ENCODE assay signal across 12 cellular contexts in the genomic region with DNA sequence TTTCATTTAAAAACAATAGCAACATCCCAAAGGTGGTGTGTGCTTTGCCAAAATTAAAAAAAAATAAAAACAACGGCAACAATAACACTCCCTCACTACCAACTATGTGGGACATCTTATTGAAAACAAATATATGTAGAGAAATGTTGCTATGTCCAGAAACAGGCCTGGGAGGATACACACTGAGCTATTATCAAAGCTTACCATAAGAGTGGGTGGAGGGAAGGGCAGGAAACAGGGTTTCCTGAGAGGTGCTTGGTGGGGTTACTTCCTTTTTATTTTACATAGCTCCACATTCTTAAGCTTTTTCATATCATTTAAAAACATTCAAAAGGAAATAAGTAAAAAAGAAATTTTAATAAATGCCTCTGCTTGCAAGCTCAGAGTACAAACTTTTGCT.
DNase-seq lines count a peak whose midpoint lies in the region; ATAC-seq and TF ChIP-seq lines count a peak whose summit lies in the region.
"Had no signal": no experiment of that assay in that cellular context is flagged by ENCODE, and none has a peak within 500 bp of the region (broad histone marks: within the 10 kb centered on the region; RNA-seq: fewer than 3 reads in every experiment).

No MANE protein-coding gene starts in this region.

- ATAC-seq in mucosa of descending colon, result peak; percentile 40
- ATAC-seq in HG02938 (IDR thresholded peaks at IDR 0.05; ENCODE audit: unreplicated experiment), result no peak
- ATAC-seq: SK-N-SH treated with all-trans-retinoic acid at 6 μM for 48 hours had no signal

- peaks cover 0 to 13% (median 0%) of the 10 kb centered on the region in 45 donors for H3K27me3 ChIP-seq in dorsolateral prefrontal cortex
- H3K27me3 ChIP-seq: testis had no signal

- peaks cover 13% of the 10 kb centered on the region for H3K4me1 Mint-ChIP-seq in T-helper 1 cell treated with Interleukin-12 subunit alpha and Interleukin-12 subunit beta and Interleukin-4 antibody, amounts not matched to agents 30 μg/mL and 1 μg/mL, for 36 hours (ENCODE audit: low read depth)
- H3K4me1 Mint-ChIP-seq: endodermal cell had no signal

- intact Hi-C loops in mucosa of descending colon (cut with DNase I, micrococcal nuclease), result no loop called here
- intact Hi-C loops in dorsolateral prefrontal cortex (cut with DNase I), result no loop called here

- no peak overlapping the region for H3K27ac ChIP-seq in dorsolateral prefrontal cortex
- H3K27ac ChIP-seq: testis had no signal

- peak overlapping the region; percentile 17 for H3K27ac Mint-ChIP-seq in T-helper 1 cell treated with Interleukin-12 subunit alpha and Interleukin-12 subunit beta and Interleukin-4 antibody, amounts not matched to agents 30 μg/mL and 1 μg/mL, for 36 hours
- H3K27ac Mint-ChIP-seq: endodermal cell had no signal

- H3K27me3 Mint-ChIP-seq in T-helper 1 cell treated with Interleukin-12 subunit alpha and Interleukin-12 subunit beta and Interleukin-4 antibody, amounts not matched to agents 30 μg/mL and 1 μg/mL, for 36 hours (ENCODE audit: low read depth), result no peaks in the 10 kb centered on the region

- DNase-seq in T-helper 1 cell, result no peak
- peak; percentile 40 to 69 for DNase-seq in NOMO-1 (lab: John Stamatoyannopoulos, UW; ENCODE audit: unreplicated experiment in 2 of 2)
- peak; percentile 94 for DNase-seq in dermis blood vessel endothelial cell
- DNase-seq in mucosa of descending colon, result no peak
- DNase-seq in GM19238 (ENCODE audit: insufficient read length, low spot score), result no peak
- DNase-seq in dorsolateral prefrontal cortex, result no peak
- DNase-seq: 8988T, endodermal cell, testis had no signal

- no peaks in the 10 kb centered on the region for H3K36me3 ChIP-seq in mucosa of descending colon (ENCODE audit: low read depth)

- TF ChIP-seq CTCF in mucosa of descending colon (IDR thresholded peaks at IDR 0.05) (no peak), dorsolateral prefrontal cortex (IDR thresholded peaks at IDR 0.05 in 54 of 56, conservative IDR thresholded peaks at IDR 0.05 in 2 of 56; ENCODE audit: low read depth in 1 of 56, partially characterized antibody in 56 of 56) (no peak)

- no peak overlapping the region for H3K4me3 Mint-ChIP-seq in T-helper 1 cell treated with Interleukin-12 subunit alpha and Interleukin-12 subunit beta and Interleukin-4 antibody, amounts not matched to agents 30 μg/mL and 1 μg/mL, for 36 hours
- H3K4me3 Mint-ChIP-seq: endodermal cell had no signal

- no peak overlapping the region for H3K4me3 ChIP-seq in mucosa of descending colon
- H3K4me3 ChIP-seq in dorsolateral prefrontal cortex, result no peak overlapping the region
- H3K4me3 ChIP-seq: testis had no signal

- H3K36me3 Mint-ChIP-seq in T-helper 1 cell treated with Interleukin-12 subunit alpha and Interleukin-12 subunit beta and Interleukin-4 antibody, amounts not matched to agents 30 μg/mL and 1 μg/mL, for 36 hours (ENCODE audit: low read depth), result peaks cover 26% of the 10 kb centered on the region

- H3K4me1 ChIP-seq in mucosa of descending colon (ENCODE audit: low read depth), result peaks cover 5% of the 10 kb centered on the region
- H3K4me1 ChIP-seq: testis had no signal

- no peaks in the 10 kb centered on the region for H3K9me3 Mint-ChIP-seq in T-helper 1 cell treated with Interleukin-12 subunit alpha and Interleukin-12 subunit beta and Interleukin-4 antibody, amounts not matched to agents 30 μg/mL and 1 μg/mL, for 36 hours
- H3K9me3 Mint-ChIP-seq: endodermal cell had no signal

- H3K9me3 ChIP-seq in mucosa of descending colon, result no peaks in the 10 kb centered on the region
- H3K9me3 ChIP-seq: testis had no signal

Comparison
In these comparisons a context has a peak if more than half of its experiments do, and no peak if none do; other contexts are left out.
1. DNase-seq: peak in NOMO-1 (2 of 2) and dermis blood vessel endothelial cell (single experiment); none in T-helper 1 cell (0 of 5), mucosa of descending colon (0 of 3), GM19238 (single experiment) and dorsolateral prefrontal cortex (0 of 10).